In genomic region chr10:1464001-1464400, GRCh38 we compare ENCODE assay signal across 6 cellular contexts.
DNase-seq lines count a peak whose midpoint lies in the region; FAIRE-seq and TF ChIP-seq lines count a peak whose summit lies in the region.
"Not testable (repeated sequence)": the region's sequence is repeated elsewhere in the genome, so short reads cannot be mapped to it uniquely, and the experiment has no call there.

No MANE protein-coding gene starts in this region.

- H3K27ac Mint-ChIP-seq in nephron progenitor cell: peak overlapping the region; percentile 36

- H3K4me3 Mint-ChIP-seq in nephron progenitor cell: not testable (repeated sequence)

- not testable (repeated sequence) for H3K18ac ChIP-seq in H1 (ENCODE audit: extremely low read depth, low read length)

- H3F3A ChIP-seq in OCI-LY1 (ENCODE audit: insufficient read depth, low read length): not testable (repeated sequence)

- peak overlapping the region; percentile 51; the same call in 1 of the 2 replicates for H4K8ac ChIP-seq in H1 (ENCODE audit: extremely low read depth, insufficient read depth, low read length)

- not testable (repeated sequence) for H3K23ac ChIP-seq in H1 (ENCODE audit: insufficient read length)

- CTCF ChIA-PET in H1 (lab: Charles Lee; ENCODE audit: partially characterized antibody): interaction anchor here (0.6 kb wide), 1 partner anchor 293 kb away, joined by 3 read pairs; no protein-coding TSS in a partner anchor

- not testable (repeated sequence) for H3K23me2 ChIP-seq in H1 (ENCODE audit: low read depth, low read length)

- not testable (repeated sequence) for H2AK5ac ChIP-seq in H1 (ENCODE audit: low read depth, low read length)

- H3K79me1 ChIP-seq in H1 (ENCODE audit: low read depth, low read length): not testable (repeated sequence)

- not testable (repeated sequence) for TF ChIP-seq EP300 in H1 (IDR thresholded peaks at IDR 0.05; ENCODE audit: borderline replicate concordance in 1 of 2, low read depth in 2 of 2, low read length in 2 of 2)

- H3K36me3 Mint-ChIP-seq in nephron progenitor cell (ENCODE audit: low read depth): not testable (repeated sequence)

- not testable (repeated sequence) for H2BK5ac ChIP-seq in H1 (ENCODE audit: low read depth, low read length)

- H3K4ac ChIP-seq in H1 (replicated peaks; ENCODE audit: insufficient read length, low read depth, low read length): not testable (repeated sequence)

- not testable (repeated sequence) for H3K56ac ChIP-seq in H1 (replicated peaks; ENCODE audit: insufficient read length, low read depth, low read length)

- not testable (repeated sequence) for H3K4me3 ChIP-seq in BLaER1 treated with 17β-estradiol and CSF1 and Interleukin-3, amounts not matched to agents 10 nM and 100 nM; OCI-LY1 (ENCODE audit: low read depth, low read length, poor library complexity, severe bottlenecking); H1 (ENCODE audit: extremely low read depth in 1 of 4, insufficient read depth in 2 of 4, low read depth in 3 of 4, low read length in 4 of 4); parathyroid adenoma (ENCODE audit: low read depth, low read length)

- H3K9me2 ChIP-seq in OCI-LY1 (ENCODE audit: low read depth, low read length): not testable (repeated sequence)

- not testable (repeated sequence) for DNase-seq in H1 (ENCODE audit: low read depth in 1 of 2, low spot score in 2 of 2); nephron progenitor cell
- peak; percentile 53 for DNase-seq in left kidney (ENCODE audit: low read depth, low spot score)

- H4K5ac ChIP-seq in H1 (ENCODE audit: insufficient read length, low read depth, low read length): not testable (repeated sequence)

- H3K14ac ChIP-seq in H1 (ENCODE audit: insufficient read length): not testable (repeated sequence)

- not testable (repeated sequence) for H3K79me2 ChIP-seq in OCI-LY1 (ENCODE audit: insufficient read depth, low read length); H1 (ENCODE audit: control insufficient read depth in 1 of 2, insufficient read depth in 2 of 2, low read length in 2 of 2); parathyroid adenoma

- not testable (repeated sequence) for FAIRE-seq in H1 (lab: Jason Lieb, UNC)

- H3K36me3 ChIP-seq in BLaER1 treated with 17β-estradiol and CSF1 and Interleukin-3, amounts not matched to agents 10 nM and 100 nM; OCI-LY1 (ENCODE audit: insufficient read depth, low read length); H1 (ENCODE audit: control insufficient read depth in 2 of 4, insufficient read depth in 4 of 4, low read length in 3 of 4); parathyroid adenoma (ENCODE audit: control insufficient read depth, insufficient read depth, low read length): not testable (repeated sequence)

- H2BK20ac ChIP-seq in H1 (ENCODE audit: low read length): not testable (repeated sequence)

- H4K20me1 ChIP-seq in BLaER1 treated with 17β-estradiol and CSF1 and Interleukin-3, amounts not matched to agents 10 nM and 100 nM; OCI-LY1 (ENCODE audit: insufficient read depth, low read length); H1 (replicated peaks in 1 of 2; ENCODE audit: control insufficient read depth in 1 of 2, insufficient read depth in 2 of 2, low read length in 2 of 2): not testable (repeated sequence)

- peak overlapping the region in 4 of 11 experiments; percentile 21 to 69 (median 57); a peak in 5 of 22 replicates for H3K27ac ChIP-seq in BLaER1 treated with 17β-estradiol and CSF1 and Interleukin-3, amounts not matched to agents 10 nM and 100 nM
- H3K27ac ChIP-seq in OCI-LY1 (ENCODE audit: low read depth, low read length, poor library complexity, severe bottlenecking) (peak overlapping the region; percentile 94), parathyroid adenoma (peak overlapping the region; percentile 22)
- H3K27ac ChIP-seq in H1 (ENCODE audit: low read depth, low read length): not testable (repeated sequence)

- peaks cover 59% of the 10 kb centered on the region for H3K4me1 Mint-ChIP-seq in nephron progenitor cell

- H2BK12ac ChIP-seq in H1 (ENCODE audit: low read depth, low read length): not testable (repeated sequence)

- not testable (repeated sequence) for H2AFZ ChIP-seq in OCI-LY1 (ENCODE audit: low read length); H1 (ENCODE audit: low read length); parathyroid adenoma

- not testable (repeated sequence) for H3K9me3 ChIP-seq in BLaER1 treated with 17β-estradiol and CSF1 and Interleukin-3, amounts not matched to agents 10 nM and 100 nM (replicated peaks in 1 of 11); OCI-LY1 (ENCODE audit: low read length); H1 (ENCODE audit: insufficient read depth in 2 of 2, low read depth in 1 of 2, low read length in 1 of 2); parathyroid adenoma (ENCODE audit: control insufficient read depth, low read length)

- not testable (repeated sequence) for TF ChIP-seq CTCF in OCI-LY1 (IDR thresholded peaks at IDR 0.05; ENCODE audit: low read length); H1 (IDR thresholded peaks at IDR 0.05; ENCODE audit: control extremely low read depth in 1 of 3, insufficient read depth in 1 of 3, low read depth in 1 of 3, low read length in 3 of 3); nephron progenitor cell (IDR thresholded peaks at IDR 0.05); parathyroid adenoma (IDR thresholded peaks at IDR 0.05)

- not testable (repeated sequence) for H4K91ac ChIP-seq in H1 (replicated peaks; ENCODE audit: insufficient read length, low read length)

- POLR2A ChIA-PET in H1 (lab: Charles Lee; ENCODE audit: partially characterized antibody): not testable (repeated sequence)

- peaks cover 0 to 41% (median 0%) of the 10 kb centered on the region in 11 experiments; a peak in 6 of 22 replicates for H3K27me3 ChIP-seq in BLaER1 treated with 17β-estradiol and CSF1 and Interleukin-3, amounts not matched to agents 10 nM and 100 nM
- H3K27me3 ChIP-seq in OCI-LY1 (ENCODE audit: insufficient read depth, low read length); H1 (replicated peaks in 1 of 4; ENCODE audit: control insufficient read depth in 3 of 4, extremely low read depth in 1 of 4, insufficient read depth in 3 of 4, low read length in 3 of 4); parathyroid adenoma (ENCODE audit: control insufficient read depth, insufficient read depth, low read length): not testable (repeated sequence)

- not testable (repeated sequence) for TF ChIP-seq POLR2A in H1 (IDR thresholded peaks at IDR 0.05; ENCODE audit: control extremely low read depth in 1 of 2, low read depth in 2 of 2, low read length in 2 of 2)

- peak overlapping the region in 9 of 11 experiments; percentile 55 to 92 (median 83); a peak in 17 of 22 replicates for H3K4me2 ChIP-seq in BLaER1 treated with 17β-estradiol and CSF1 and Interleukin-3, amounts not matched to agents 10 nM and 100 nM
- H3K4me2 ChIP-seq in OCI-LY1 (ENCODE audit: low read length): peak overlapping the region; percentile 47
- not testable (repeated sequence) for H3K4me2 ChIP-seq in H1 (ENCODE audit: insufficient read depth in 1 of 2, low read depth in 2 of 2, low read length in 2 of 2); parathyroid adenoma (ENCODE audit: low read length)

- WGBS in H1 (ENCODE audit: extremely low coverage in 1 of 2, insufficient coverage in 1 of 2, insufficient read length in 1 of 2, insufficient replicate concordance in 2 of 2, low coverage in 1 of 2, low lambda C conversion rate in 2 of 2, missing lambda C conversion rate in 1 of 2), 2 experiments: 91% methylated on average over 17 of the region's 25 CpGs; no CpG with 5 or more reads in 1 of the 2 experiments

- H3K9me3 Mint-ChIP-seq in nephron progenitor cell: not testable (repeated sequence)

- not testable (repeated sequence) for H2BK15ac ChIP-seq in H1 (ENCODE audit: low read length)

- H3K4me1 ChIP-seq in BLaER1 treated with 17β-estradiol and CSF1 and Interleukin-3, amounts not matched to agents 10 nM and 100 nM: peaks cover 37 to 86% (median 83%) of the 10 kb centered on the region in 10 experiments
- H3K4me1 ChIP-seq in OCI-LY1 (ENCODE audit: insufficient read depth, low read length, severe bottlenecking): peaks cover 60% of the 10 kb centered on the region
- H3K4me1 ChIP-seq in H1 (replicated peaks in 1 of 4; ENCODE audit: control insufficient read depth in 3 of 4, insufficient read depth in 4 of 4, low read length in 3 of 4): not testable (repeated sequence)
- peaks cover 16% of the 10 kb centered on the region for H3K4me1 ChIP-seq in parathyroid adenoma

- peak overlapping the region in 1 of 11 experiments; percentile 52; a peak in 1 of 22 replicates for H3K9ac ChIP-seq in BLaER1 treated with 17β-estradiol and CSF1 and Interleukin-3, amounts not matched to agents 10 nM and 100 nM
- peak overlapping the region; percentile 48; the same call in 1 of the 2 replicates for H3K9ac ChIP-seq in OCI-LY1 (ENCODE audit: low read length)
- H3K9ac ChIP-seq in H1 (replicated peaks in 1 of 4; ENCODE audit: extremely low read depth in 1 of 4, low read depth in 3 of 4, low read length in 3 of 4); parathyroid adenoma: not testable (repeated sequence)

- peaks cover 13% of the 10 kb centered on the region for H3K27me3 Mint-ChIP-seq in nephron progenitor cell (ENCODE audit: low read depth, poor library complexity)

- H2BK120ac ChIP-seq in H1 (replicated peaks; ENCODE audit: low read depth, low read length): not testable (repeated sequence)

- not testable (repeated sequence) for TF ChIP-seq RAD21 in H1 (IDR thresholded peaks at IDR 0.05 in 1 of 2, conservative IDR thresholded peaks at IDR 0.05 in 1 of 2; ENCODE audit: low read depth in 2 of 2, low read length in 2 of 2)
